Comparison of ENCODE assay signal across 8 cellular contexts in the genomic region with DNA sequence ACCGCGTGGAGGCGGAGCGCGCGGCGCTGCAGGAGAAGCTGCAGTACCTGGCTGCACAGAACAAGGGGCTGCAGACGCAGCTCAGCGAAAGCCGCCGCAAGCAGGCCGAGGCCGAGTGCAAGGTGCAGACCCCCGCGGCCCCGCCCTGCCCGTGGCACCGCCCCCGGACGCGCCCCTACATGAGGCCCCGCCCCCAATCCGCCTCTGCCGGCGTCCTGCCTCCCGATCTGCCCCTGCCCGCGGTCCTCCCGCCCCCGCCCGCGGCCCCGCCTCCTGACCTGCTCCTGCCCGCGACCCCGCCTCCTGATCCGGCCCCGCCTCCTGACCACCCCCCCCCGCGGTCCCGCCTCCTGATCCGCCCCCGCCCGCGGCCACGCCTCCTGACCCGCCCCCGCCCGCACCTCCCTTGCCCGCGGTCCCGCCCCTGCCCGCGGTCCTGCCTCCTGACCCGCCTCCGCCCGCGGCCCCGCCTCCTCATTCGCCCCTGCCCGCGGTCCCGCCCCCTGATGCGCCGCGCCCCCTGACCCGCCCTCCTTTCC. TPM values are rescaled to one million over a fixed set of nuclear protein-coding genes. Genes with fewer than 3 reads are reported as not detected.
DNase-seq lines count a peak whose midpoint lies in the region; ATAC-seq and TF ChIP-seq lines count a peak whose summit lies in the region.

No MANE protein-coding gene starts in this region.

- intact Hi-C loops in activated CD8-positive, alpha-beta T cell treated with anti-CD3 and anti-CD28 coated beads for 36 hours (cut with micrococcal nuclease) = no loop called here
- intact Hi-C loops in naive thymus-derived CD4-positive, alpha-beta T cell (cut with micrococcal nuclease) = loop anchor here in 1 of 2 donors (1.0 kb wide), 3 partner anchors 8 to 58 kb away; a partner anchor contains a TSS

- H3K9me3 Mint-ChIP-seq in activated CD8-positive, alpha-beta T cell treated with anti-CD3 and anti-CD28 coated beads for 36 hours = no peaks in the 10 kb centered on the region
- peaks cover 0 to 1% (median 0%) of the 10 kb centered on the region in 11 donors for H3K9me3 Mint-ChIP-seq in naive thymus-derived CD4-positive, alpha-beta T cell
- no peaks in the 10 kb centered on the region for H3K9me3 Mint-ChIP-seq in stimulated activated naive CD8-positive, alpha-beta T cell treated with anti-CD3 and anti-CD28 coated beads, Interleukin-15, Interleukin-2, amounts not matched to agents 100 ng/mL and 50 ng/mL, for 24 hours

- no peaks in the 10 kb centered on the region for H3K36me3 Mint-ChIP-seq in activated CD8-positive, alpha-beta T cell treated with anti-CD3 and anti-CD28 coated beads for 36 hours (ENCODE audit: low read depth)
- no peaks in the 10 kb centered on the region for H3K36me3 Mint-ChIP-seq in naive thymus-derived CD4-positive, alpha-beta T cell
- H3K36me3 Mint-ChIP-seq in stimulated activated naive CD8-positive, alpha-beta T cell treated with anti-CD3 and anti-CD28 coated beads, Interleukin-15, Interleukin-2, amounts not matched to agents 100 ng/mL and 50 ng/mL, for 24 hours (ENCODE audit: low read depth) = no peaks in the 10 kb centered on the region

- peaks cover 42% of the 10 kb centered on the region for H3K4me1 ChIP-seq in HUES6 (ENCODE audit: control insufficient read depth, insufficient read depth, low read length)
- peaks cover 0 to 16% of the 10 kb centered on the region in 2 donors for H3K4me1 ChIP-seq in naive thymus-derived CD4-positive, alpha-beta T cell (ENCODE audit: control insufficient read depth in 2 of 2, insufficient read depth in 2 of 2, low read length in 2 of 2)

- H3K9me3 ChIP-seq in HUES6 (ENCODE audit: control insufficient read depth, insufficient read depth, low read depth, low read length) = no peaks in the 10 kb centered on the region
- no peaks in the 10 kb centered on the region for H3K9me3 ChIP-seq in naive thymus-derived CD4-positive, alpha-beta T cell (ENCODE audit: control insufficient read depth in 2 of 3, low read length in 3 of 3)

- ATAC-seq in activated CD8-positive, alpha-beta T cell treated with anti-CD3 and anti-CD28 coated beads for 36 hours = peak; percentile 85
- peak; percentile 84 for ATAC-seq in naive thymus-derived CD4-positive, alpha-beta T cell
- ATAC-seq in HG03097 (IDR thresholded peaks at IDR 0.05; ENCODE audit: low FRiP score, unreplicated experiment) (no peak), GM18870 (IDR thresholded peaks at IDR 0.05; ENCODE audit: unreplicated experiment) (no peak)

- H3K4me1 Mint-ChIP-seq in activated CD8-positive, alpha-beta T cell treated with anti-CD3 and anti-CD28 coated beads for 36 hours (ENCODE audit: low read depth) = peaks cover 9% of the 10 kb centered on the region
- peaks cover 7 to 23% (median 10%) of the 10 kb centered on the region in 7 donors for H3K4me1 Mint-ChIP-seq in naive thymus-derived CD4-positive, alpha-beta T cell
- peaks cover 16% of the 10 kb centered on the region for H3K4me1 Mint-ChIP-seq in stimulated activated naive CD8-positive, alpha-beta T cell treated with anti-CD3 and anti-CD28 coated beads, Interleukin-15, Interleukin-2, amounts not matched to agents 100 ng/mL and 50 ng/mL, for 24 hours (ENCODE audit: low read depth)

- no peak for TF ChIP-seq CTCF in activated CD8-positive, alpha-beta T cell treated with anti-CD3 and anti-CD28 coated beads for 36 hours (IDR thresholded peaks at IDR 0.05)

- POLR2A ChIA-PET in activated CD8-positive, alpha-beta T cell treated with anti-CD3 and anti-CD28 coated beads for 36 hours (lab: Charles Lee) = interaction anchor here (0.6 to 2.0 kb wide), 2 partner anchors 37 to 48 kb away, joined by 3 to 6 read pairs; no protein-coding TSS in a partner anchor
- POLR2A ChIA-PET in naive thymus-derived CD4-positive, alpha-beta T cell (lab: Charles Lee) = interaction anchor here (0.7 to 2.1 kb wide), 3 partner anchors 10 to 58 kb away, joined by 3 to 10 read pairs (median 4); a partner anchor contains a TSS

- peak; percentile 90 for DNase-seq in activated CD8-positive, alpha-beta T cell treated with anti-CD3 and anti-CD28 coated beads for 36 hours
- DNase-seq in effector CD4-positive, alpha-beta T cell = peak; percentile 57
- DNase-seq in naive thymus-derived CD4-positive, alpha-beta T cell = peak; percentile 49 to 78 (median 69)
- DNase-seq in GF-D8 (lab: John Stamatoyannopoulos, UW) = no peak

- H3K27me3 Mint-ChIP-seq in activated CD8-positive, alpha-beta T cell treated with anti-CD3 and anti-CD28 coated beads for 36 hours = peaks cover 35% of the 10 kb centered on the region
- peaks cover 0 to 47% (median 0%) of the 10 kb centered on the region in 5 donors for H3K27me3 Mint-ChIP-seq in naive thymus-derived CD4-positive, alpha-beta T cell
- peaks cover 18% of the 10 kb centered on the region for H3K27me3 Mint-ChIP-seq in stimulated activated naive CD8-positive, alpha-beta T cell treated with anti-CD3 and anti-CD28 coated beads, Interleukin-15, Interleukin-2, amounts not matched to agents 100 ng/mL and 50 ng/mL, for 24 hours

- CTCF ChIA-PET in activated CD8-positive, alpha-beta T cell treated with anti-CD3 and anti-CD28 coated beads for 36 hours (lab: Charles Lee) = interaction anchor here (0.9 to 2.3 kb wide), 5 partner anchors 9 to 181 kb away, joined by 3 to 22 read pairs (median 3); a partner anchor contains a TSS
- CTCF ChIA-PET in naive thymus-derived CD4-positive, alpha-beta T cell (lab: Charles Lee) = no interaction called here

- peak overlapping the region; percentile 71 for H3K4me3 ChIP-seq in HUES6 (ENCODE audit: low read depth, low read length)
- peak overlapping the region; percentile 50 for H3K4me3 ChIP-seq in naive thymus-derived CD4-positive, alpha-beta T cell (ENCODE audit: low read length)

- H3K27me3 ChIP-seq in HUES6 (ENCODE audit: control insufficient read depth, insufficient read depth, low read length) = peaks cover 89% of the 10 kb centered on the region
- no peaks in the 10 kb centered on the region for H3K27me3 ChIP-seq in naive thymus-derived CD4-positive, alpha-beta T cell (ENCODE audit: control insufficient read depth in 2 of 2, insufficient read depth in 2 of 2, low read length in 2 of 2)

- no peak overlapping the region for H3K27ac Mint-ChIP-seq in activated CD8-positive, alpha-beta T cell treated with anti-CD3 and anti-CD28 coated beads for 36 hours
- H3K27ac Mint-ChIP-seq in naive thymus-derived CD4-positive, alpha-beta T cell = no peak overlapping the region
- H3K27ac Mint-ChIP-seq in stimulated activated naive CD8-positive, alpha-beta T cell treated with anti-CD3 and anti-CD28 coated beads, Interleukin-15, Interleukin-2, amounts not matched to agents 100 ng/mL and 50 ng/mL, for 24 hours = no peak overlapping the region

- no peaks in the 10 kb centered on the region for H3K36me3 ChIP-seq in HUES6 (ENCODE audit: control insufficient read depth, insufficient read depth, low read length)
- no peaks in the 10 kb centered on the region for H3K36me3 ChIP-seq in naive thymus-derived CD4-positive, alpha-beta T cell (ENCODE audit: control insufficient read depth in 2 of 3, insufficient read depth in 3 of 3, low read length in 3 of 3)

- H3K9ac ChIP-seq in HUES6 (ENCODE audit: low read length) = no peak overlapping the region

- peak overlapping the region; percentile 37 for H3K4me3 Mint-ChIP-seq in activated CD8-positive, alpha-beta T cell treated with anti-CD3 and anti-CD28 coated beads for 36 hours
- peak overlapping the region; percentile 23 to 83 (median 64) for H3K4me3 Mint-ChIP-seq in naive thymus-derived CD4-positive, alpha-beta T cell
- H3K4me3 Mint-ChIP-seq in stimulated activated naive CD8-positive, alpha-beta T cell treated with anti-CD3 and anti-CD28 coated beads, Interleukin-15, Interleukin-2, amounts not matched to agents 100 ng/mL and 50 ng/mL, for 24 hours = peak overlapping the region; percentile 52

- H3K27ac ChIP-seq in HUES6 (ENCODE audit: low read depth, low read length) = no peak overlapping the region
- no peak overlapping the region for H3K27ac ChIP-seq in naive thymus-derived CD4-positive, alpha-beta T cell (ENCODE audit: low read depth, low read length)

RNA-seq across cellular contexts. Expression of a gene that starts 11.7 kb away (rescaled TPM):
- under 1 TPM in 1 of 2 experiments, not detected in 1; 0.20 TPM for total RNA-seq in activated CD8-positive, alpha-beta T cell treated with anti-CD3 and anti-CD28 coated beads for 36 hours
- 1 to 10 TPM in 1 of 5 experiments, under 1 TPM in 3, not detected in 1; 0.08 to 1.2 (median 0.16) TPM for total RNA-seq in naive thymus-derived CD4-positive, alpha-beta T cell
- under 1 TPM; 0.08 to 0.12 TPM for polyA plus RNA-seq in naive thymus-derived CD4-positive, alpha-beta T cell

RNA-seq across cellular contexts. Expression of a gene that starts 25.8 kb away (rescaled TPM):
- not detected for total RNA-seq in activated CD8-positive, alpha-beta T cell treated with anti-CD3 and anti-CD28 coated beads for 36 hours
- under 1 TPM in 1 of 5 experiments, not detected in 4; 0.24 TPM for total RNA-seq in naive thymus-derived CD4-positive, alpha-beta T cell
- polyA plus RNA-seq in naive thymus-derived CD4-positive, alpha-beta T cell = under 1 TPM in 1 of 2 donors, not detected in 1; 0.53 TPM

RNA-seq across cellular contexts. Expression of a gene that starts 32.5 kb away (rescaled TPM):
- total RNA-seq in activated CD8-positive, alpha-beta T cell treated with anti-CD3 and anti-CD28 coated beads for 36 hours = 1 to 10 TPM; 3.4 to 3.9 TPM
- 10 to 100 TPM in 3 of 5 experiments, 1 to 10 TPM in 2; 7.4 to 12.2 (median 11.4) TPM for total RNA-seq in naive thymus-derived CD4-positive, alpha-beta T cell
- polyA plus RNA-seq in naive thymus-derived CD4-positive, alpha-beta T cell = 1 to 10 TPM; 2.5 to 3.8 TPM

RNA-seq across cellular contexts. Expression of a gene that starts 41.2 kb away (rescaled TPM):
- total RNA-seq in activated CD8-positive, alpha-beta T cell treated with anti-CD3 and anti-CD28 coated beads for 36 hours = 10 to 100 TPM; 36.8 to 37.0 TPM
- total RNA-seq in naive thymus-derived CD4-positive, alpha-beta T cell = 100 to 1,000 TPM in 1 of 5 experiments, 10 to 100 TPM in 4; 48.7 to 109 (median 66.5) TPM
- polyA plus RNA-seq in naive thymus-derived CD4-positive, alpha-beta T cell = 1 to 10 TPM; 1.8 to 2.0 TPM

RNA-seq across cellular contexts. Expression of a gene that starts 52.1 kb away (rescaled TPM):
- 1 to 10 TPM; 5.1 to 5.9 TPM for total RNA-seq in activated CD8-positive, alpha-beta T cell treated with anti-CD3 and anti-CD28 coated beads for 36 hours
- 1 to 10 TPM in 4 of 5 experiments, under 1 TPM in 1; 0.27 to 4.0 (median 1.6) TPM for total RNA-seq in naive thymus-derived CD4-positive, alpha-beta T cell
- polyA plus RNA-seq in naive thymus-derived CD4-positive, alpha-beta T cell = not detected

Comparison
In these comparisons a context has a peak if more than half of its experiments do, and no peak if none do; other contexts are left out.
1. ATAC-seq: peak in activated CD8-positive, alpha-beta T cell treated with anti-CD3 and anti-CD28 coated beads for 36 hours (single experiment) and naive thymus-derived CD4-positive, alpha-beta T cell (single experiment); none in HG03097 (single experiment) and GM18870 (single experiment).
2. Peak in every context shown above with its lines, with median percentiles within 50 percentile points of each other: H3K4me3 Mint-ChIP-seq.